Comparison of ENCODE assay signal across 29 cellular contexts in genomic region chr5:73862796-73863195, GRCh38.
DNase-seq lines count a peak whose midpoint lies in the region; ATAC-seq and TF ChIP-seq lines count a peak whose summit lies in the region.
"Had no signal": no experiment of that assay in that cellular context is flagged by ENCODE, and none has a peak within 500 bp of the region (broad histone marks: within the 10 kb centered on the region; RNA-seq: fewer than 3 reads in every experiment).

No MANE protein-coding gene starts in this region.

- peak overlapping the region in 3 of 12 donors; percentile 1 to 35 (median 29) for H3K4me3 ChIP-seq in heart left ventricle
- H3K4me3 ChIP-seq: GM12878, GM23248, K562 had no signal

- no peak overlapping the region for H3K4me3 Mint-ChIP-seq in activated CD8-positive, alpha-beta T cell treated with anti-CD3 and anti-CD28 coated beads, Interleukin-2, amount 10 ng/mL, durations not matched to agents 7 days and 5 days
- H3K4me3 Mint-ChIP-seq: CD14-positive monocyte; CD8-positive, alpha-beta memory T cell had no signal

- H3K27ac ChIP-seq in heart left ventricle, result peak overlapping the region in 4 of 12 donors; percentile 4 to 54 (median 23)
- H3K27ac ChIP-seq: GM23248 had no signal

- TF ChIP-seq POLR2A in heart left ventricle (IDR thresholded peaks at IDR 0.05), result no peak

- DNase-seq in left ventricle myocardium superior, result no peak
- DNase-seq in heart left ventricle, result no peak
- peak; percentile 49 for DNase-seq in fibroblast of peridontal ligament (ENCODE audit: extremely low read depth)
- peak; percentile 15 for DNase-seq in stromal cell of bone marrow (ENCODE audit: low read depth)
- no peak for DNase-seq in NOMO-1 treated with DMSO at 0.1 percent for 48 hours (lab: John Stamatoyannopoulos, UW; ENCODE audit: unreplicated experiment)
- no peak for DNase-seq in activated CD8-positive, alpha-beta T cell treated with anti-CD3 and anti-CD28 coated beads, Interleukin-2, amount 10 ng/mL, durations not matched to agents 7 days and 5 days
- DNase-seq: AML-193; CD8-positive, alpha-beta memory T cell; DMS 273 treated with DMSO at 0.1 percent for 48 hours; DMS79; EL; GDM1; GM23248; H7; MV-4-11; NCI-H1105; NCI-H1436 treated with DMSO at 0.1 percent for 48 hours; NCI-H187 treated with DMSO at 0.1 percent for 48 hours; NCI-H2171 treated with DMSO at 0.1 percent for 48 hours; NCI-H446 treated with DMSO at 0.1 percent for 48 hours; NCI-H526; NCI-H82; NK-92 treated with Interleukin-12 subunit alpha and Interleukin-12 subunit beta, amount 100 ng/mL, for 24 hours; RPMI8226; SHP77 treated with DMSO at 0.1 percent for 48 hours had no signal

- no peaks in the 10 kb centered on the region for H3K27me3 ChIP-seq in heart left ventricle

- CTCF ChIA-PET in activated CD8-positive, alpha-beta T cell treated with anti-CD3 and anti-CD28 coated beads, Interleukin-2, amount 10 ng/mL, durations not matched to agents 7 days and 5 days (lab: Charles Lee), result no interaction called here

- TF ChIP-seq CTCF in heart left ventricle (IDR thresholded peaks at IDR 0.05), result no peak

- H3K9me3 ChIP-seq in heart left ventricle, result no peaks in the 10 kb centered on the region

- POLR2A ChIA-PET in activated CD8-positive, alpha-beta T cell treated with anti-CD3 and anti-CD28 coated beads, Interleukin-2, amount 10 ng/mL, durations not matched to agents 7 days and 5 days (lab: Charles Lee), result no interaction called here

- H3K9me3 Mint-ChIP-seq in activated CD8-positive, alpha-beta T cell treated with anti-CD3 and anti-CD28 coated beads, Interleukin-2, amount 10 ng/mL, durations not matched to agents 7 days and 5 days (ENCODE audit: insufficient read depth), result no peaks in the 10 kb centered on the region
- H3K9me3 Mint-ChIP-seq: CD14-positive monocyte; CD8-positive, alpha-beta memory T cell had no signal

- H3K4me1 ChIP-seq in heart left ventricle, result peaks cover 0 to 25% (median 3%) of the 10 kb centered on the region in 12 donors

- intact Hi-C loops in left ventricle myocardium superior (cut with micrococcal nuclease) (no loop called here), heart left ventricle (cut with DNase I) (loop anchor here in 1 of 10 donors (5.0 kb wide), 1 partner anchor 35 kb away; no protein-coding TSS in a partner anchor)

- ATAC-seq in left ventricle myocardium superior, result peak; percentile 48
- no peak for ATAC-seq in heart left ventricle
- no peak for ATAC-seq in activated CD8-positive, alpha-beta T cell treated with anti-CD3 and anti-CD28 coated beads, Interleukin-2, amount 10 ng/mL, durations not matched to agents 7 days and 5 days
- ATAC-seq in HG03025 (IDR thresholded peaks at IDR 0.05; ENCODE audit: low FRiP score, unreplicated experiment), result no peak
- ATAC-seq: GM12878, K562 had no signal

- H3K36me3 Mint-ChIP-seq in activated CD8-positive, alpha-beta T cell treated with anti-CD3 and anti-CD28 coated beads, Interleukin-2, amount 10 ng/mL, durations not matched to agents 7 days and 5 days (ENCODE audit: low read depth), result no peaks in the 10 kb centered on the region
- H3K36me3 Mint-ChIP-seq: CD14-positive monocyte; CD8-positive, alpha-beta memory T cell had no signal

- H3K4me1 Mint-ChIP-seq in activated CD8-positive, alpha-beta T cell treated with anti-CD3 and anti-CD28 coated beads, Interleukin-2, amount 10 ng/mL, durations not matched to agents 7 days and 5 days (ENCODE audit: low read depth), result no peaks in the 10 kb centered on the region
- H3K4me1 Mint-ChIP-seq: CD8-positive, alpha-beta memory T cell had no signal

- peaks cover 0 to 1% (median 0%) of the 10 kb centered on the region in 9 donors for H3K36me3 ChIP-seq in heart left ventricle

- H3K27me3 Mint-ChIP-seq in activated CD8-positive, alpha-beta T cell treated with anti-CD3 and anti-CD28 coated beads, Interleukin-2, amount 10 ng/mL, durations not matched to agents 7 days and 5 days (ENCODE audit: low read depth), result peaks cover 12% of the 10 kb centered on the region

- no peak overlapping the region for H3K27ac Mint-ChIP-seq in activated CD8-positive, alpha-beta T cell treated with anti-CD3 and anti-CD28 coated beads, Interleukin-2, amount 10 ng/mL, durations not matched to agents 7 days and 5 days
- H3K27ac Mint-ChIP-seq: CD8-positive, alpha-beta memory T cell had no signal

Comparison
In these comparisons a context has a peak if more than half of its experiments do, and no peak if none do; other contexts are left out.
1. DNase-seq: peak in fibroblast of peridontal ligament (single experiment) and stromal cell of bone marrow (single experiment); none in left ventricle myocardium superior (single experiment), heart left ventricle (0 of 5), NOMO-1 treated with DMSO at 0.1 percent for 48 hours (single experiment) and activated CD8-positive, alpha-beta T cell treated with anti-CD3 and anti-CD28 coated beads, Interleukin-2, amount 10 ng/mL, durations not matched to agents 7 days and 5 days (single experiment).